In genomic region chr4:36351082-36351666, GRCh38 we compare ENCODE assay signal across 8 cellular contexts.
DNase-seq lines count a peak whose midpoint lies in the region; ATAC-seq and TF ChIP-seq lines count a peak whose summit lies in the region.

No MANE protein-coding gene starts in this region.

- H3K27ac ChIP-seq in C4-2B: no peak overlapping the region

- peak; percentile 63 for ATAC-seq in GM19351 (IDR thresholded peaks at IDR 0.05; ENCODE audit: unreplicated experiment)

- intact Hi-C loops in head of caudate nucleus (cut with DNase I): loop anchor here (5.0 kb wide), 1 partner anchor 46 kb away; no protein-coding TSS in a partner anchor

- in situ Hi-C loops in SK-MEL-5 (cut with HindIII; ENCODE audit: low pct_unique_long_range_greater_than_20kb, low sequenced_read_pairs): no loop called here

- TF ChIP-seq CTCF in C4-2B (conservative IDR thresholded peaks at IDR 0.05): peak; percentile 82

- peak; percentile 41 for DNase-seq in HK-2 (ENCODE audit: unreplicated experiment)
- peak; percentile 70 for DNase-seq in SK-MEL-5 (ENCODE audit: low read depth, low spot score)
- peak; percentile 22 to 62 (median 40) for DNase-seq in activated naive CD4-positive, alpha-beta T cell (lab: John Stamatoyannopoulos, UW)
- DNase-seq in head of caudate nucleus: peak; percentile 55 to 94 (median 84)
- peak; percentile 47 for DNase-seq in renal cortical epithelial cell (ENCODE audit: low read depth)
- DNase-seq in 8988T: no peak
